In the genomic region with DNA sequence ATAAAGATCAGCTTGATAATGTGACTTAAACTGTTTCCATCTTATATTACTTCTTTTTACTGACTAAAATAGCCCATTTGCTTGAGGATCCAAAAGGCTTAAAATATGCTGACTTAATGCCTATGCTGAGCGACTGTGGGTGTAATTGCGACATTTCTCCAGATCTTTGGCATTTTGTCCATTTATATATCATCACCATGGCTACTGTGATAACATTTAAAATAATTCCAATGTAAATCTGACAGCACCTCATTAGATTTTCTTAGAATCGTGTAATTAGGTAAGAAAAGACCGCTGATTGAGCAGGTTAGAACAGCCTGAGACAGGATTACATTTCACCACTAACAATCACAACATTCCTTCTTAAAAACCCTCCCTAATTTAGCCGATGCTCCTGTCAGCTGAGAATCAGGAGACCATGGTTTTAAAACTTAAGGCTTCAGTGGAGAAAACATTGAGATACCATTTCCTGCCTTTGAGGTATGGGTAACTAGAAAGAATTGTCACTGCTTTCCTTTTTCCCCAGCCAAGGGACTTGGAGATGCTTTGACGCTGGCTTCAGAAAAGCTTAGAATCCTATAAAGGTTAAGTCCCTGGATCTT, we compare ENCODE assay signal across 15 cellular contexts.
DNase-seq lines count a peak whose midpoint lies in the region; ATAC-seq and TF ChIP-seq lines count a peak whose summit lies in the region.
"Had no signal": no experiment of that assay in that cellular context is flagged by ENCODE, and none has a peak within 500 bp of the region (broad histone marks: within the 10 kb centered on the region; RNA-seq: fewer than 3 reads in every experiment).

No MANE protein-coding gene starts in this region.

- no peaks in the 10 kb centered on the region for H3F3A ChIP-seq in GM23338 (replicated peaks; ENCODE audit: low read depth)

- H3K9me3 Mint-ChIP-seq in GM23338 = no peaks in the 10 kb centered on the region
- H3K9me3 Mint-ChIP-seq: H9 had no signal

- H2BK5ac ChIP-seq in neuronal stem cell (ENCODE audit: low read length) = no peak overlapping the region

- no peak overlapping the region for H3K4ac ChIP-seq in neuronal stem cell (ENCODE audit: low read length)

- no peak overlapping the region for H2AFZ ChIP-seq in GM23338
- peak overlapping the region; percentile 60 for H2AFZ ChIP-seq in neuronal stem cell (ENCODE audit: low read length)

- no peak overlapping the region for H4K91ac ChIP-seq in neuronal stem cell (ENCODE audit: low read depth, low read length, poor library complexity)

- no peak overlapping the region for H2AK5ac ChIP-seq in neuronal stem cell (ENCODE audit: low read depth, low read length)

- H3K18ac ChIP-seq in neuronal stem cell (ENCODE audit: low read length) = no peak overlapping the region

- no peak overlapping the region for H4K8ac ChIP-seq in neuronal stem cell (ENCODE audit: low read depth, low read length)

- H3K9ac ChIP-seq in neuronal stem cell (ENCODE audit: low read depth, low read length, poor library complexity) = no peak overlapping the region

- H3K27me3 Mint-ChIP-seq in GM23338 (ENCODE audit: insufficient read depth, low read depth, poor library complexity) = no peaks in the 10 kb centered on the region

- no peak overlapping the region for H3K4me3 ChIP-seq in GM23338
- no peak overlapping the region for H3K4me3 ChIP-seq in dorsolateral prefrontal cortex
- no peak overlapping the region for H3K4me3 ChIP-seq in neuronal stem cell (ENCODE audit: low read length in 2 of 2)
- H3K4me3 ChIP-seq: K562 had no signal

- intact Hi-C loops in dorsolateral prefrontal cortex (cut with DNase I) = no loop called here

- peaks cover 10% of the 10 kb centered on the region for H3K4me1 Mint-ChIP-seq in GM23338

- H3K9me3 ChIP-seq in neuronal stem cell (replicated peaks in 1 of 2; ENCODE audit: control insufficient read depth in 2 of 2, insufficient read depth in 1 of 2, low read depth in 1 of 2, low read length in 2 of 2) = no peaks in the 10 kb centered on the region

- no peak overlapping the region for H3K27ac ChIP-seq in GM23338 (ENCODE audit: low read depth)
- peak overlapping the region in 46 of 59 donors; percentile 3 to 76 (median 38) for H3K27ac ChIP-seq in dorsolateral prefrontal cortex
- H3K27ac ChIP-seq in neuronal stem cell (replicated peaks; ENCODE audit: low read length) = no peak overlapping the region

- TF ChIP-seq CTCF in GM23338 (conservative IDR thresholded peaks at IDR 0.05; ENCODE audit: low read depth in 2 of 2) = no peak
- no peak for TF ChIP-seq CTCF in dorsolateral prefrontal cortex (IDR thresholded peaks at IDR 0.05 in 54 of 56, conservative IDR thresholded peaks at IDR 0.05 in 2 of 56; ENCODE audit: low read depth in 1 of 56, partially characterized antibody in 56 of 56)

- no CpG with 5 or more reads among the region's 6 CpGs for WGBS in neuronal stem cell (ENCODE audit: extremely low coverage in 2 of 2, insufficient read length in 2 of 2, insufficient replicate concordance in 1 of 2), 2 donors

- H2BK15ac ChIP-seq in neuronal stem cell (ENCODE audit: low read length) = no peak overlapping the region

- H3K36me3 ChIP-seq in GM23338 (ENCODE audit: insufficient read depth) = no peaks in the 10 kb centered on the region
- no peaks in the 10 kb centered on the region for H3K36me3 ChIP-seq in neuronal stem cell (replicated peaks in 1 of 2; ENCODE audit: control insufficient read depth in 2 of 2, insufficient read depth in 2 of 2, low read length in 2 of 2)

- H3K14ac ChIP-seq in neuronal stem cell (ENCODE audit: low read length) = no peak overlapping the region

- no peak overlapping the region for H3K23ac ChIP-seq in neuronal stem cell (ENCODE audit: low read depth, low read length, poor library complexity)

- H3K4me2 ChIP-seq in GM23338 = no peak overlapping the region
- H3K4me2 ChIP-seq in neuronal stem cell (ENCODE audit: insufficient read depth, low read length, poor library complexity, severe bottlenecking) = peak overlapping the region; percentile 19

- H2BK12ac ChIP-seq in neuronal stem cell (ENCODE audit: low read length) = no peak overlapping the region

- no peak overlapping the region for H3K27ac Mint-ChIP-seq in GM23338
- H3K27ac Mint-ChIP-seq: H9 had no signal

- peak; percentile 22 for DNase-seq in GM23338 (ENCODE audit: low spot score)
- no peak for DNase-seq in dorsolateral prefrontal cortex
- DNase-seq in iris pigment epithelial cell (ENCODE audit: low read depth) = peak; percentile 23
- no peak for DNase-seq in neuronal stem cell (ENCODE audit: low spot score)
- DNase-seq in iPS-NIHi7 (ENCODE audit: extremely low spot score) = no peak
- DNase-seq in RKO (ENCODE audit: low spot score) = no peak
- DNase-seq: C1 segment of cervical spinal cord, DMS153, EL, H9, NCI-H345, Right ventricle myocardium superior had no signal

- peaks cover 7% of the 10 kb centered on the region; the same call in 1 of the 2 replicates for H3K4me1 ChIP-seq in GM23338 (ENCODE audit: insufficient read depth)
- peaks cover 0 to 6% of the 10 kb centered on the region in 2 donors for H3K4me1 ChIP-seq in neuronal stem cell (ENCODE audit: control insufficient read depth in 2 of 2, insufficient read depth in 1 of 2, low read depth in 1 of 2, low read length in 2 of 2)

- no peaks in the 10 kb centered on the region for H4K20me1 ChIP-seq in GM23338 (replicated peaks; ENCODE audit: insufficient read depth)

- H3K79me1 ChIP-seq in neuronal stem cell (ENCODE audit: low read depth, low read length) = no peaks in the 10 kb centered on the region

- H3K79me2 ChIP-seq in GM23338 (replicated peaks; ENCODE audit: insufficient read depth) = no peaks in the 10 kb centered on the region

- H3K4me3 Mint-ChIP-seq in GM23338 = no peak overlapping the region
- H3K4me3 Mint-ChIP-seq: H9 had no signal

- ATAC-seq in GM23338 (no peak), GM18861 (IDR thresholded peaks at IDR 0.05; ENCODE audit: unreplicated experiment) (no peak), GM21529 (IDR thresholded peaks at IDR 0.05; ENCODE audit: unreplicated experiment) (no peak)
- ATAC-seq: K562 had no signal

- no peaks in the 10 kb centered on the region for H3K9me2 ChIP-seq in GM23338 (ENCODE audit: insufficient read depth)

- no peaks in the 10 kb centered on the region for H3K36me3 Mint-ChIP-seq in GM23338 (ENCODE audit: low read depth)

- no peak overlapping the region for H2BK120ac ChIP-seq in neuronal stem cell (ENCODE audit: low read depth, low read length)

- H3K27me3 ChIP-seq in GM23338 (ENCODE audit: insufficient read depth) (no peaks in the 10 kb centered on the region), dorsolateral prefrontal cortex (no peaks in the 10 kb centered on the region), neuronal stem cell (ENCODE audit: control insufficient read depth in 3 of 3, insufficient read depth in 3 of 3, low read depth in 1 of 3, low read length in 3 of 3) (no peaks in the 10 kb centered on the region)

TF ChIP-seq in GM23338, 12 proteins besides CTCF, POLR2A, EP300 and RAD21 (continues in another document):
- no peak for TF ChIP-seq JUNB (IDR thresholded peaks at IDR 0.05; ENCODE audit: unreplicated experiment)
- no peak for TF ChIP-seq NANOG (IDR thresholded peaks at IDR 0.05; ENCODE audit: borderline replicate concordance)
- TF ChIP-seq CREB1 (CRISPR knock-in tag; IDR thresholded peaks at IDR 0.05; ENCODE audit: low read depth) = no peak

Comparison
In these comparisons a context has a peak if more than half of its experiments do, and no peak if none do; other contexts are left out.
1. DNase-seq: peak in GM23338 (single experiment) and iris pigment epithelial cell (single experiment); none in dorsolateral prefrontal cortex (0 of 10), neuronal stem cell (single experiment), iPS-NIHi7 (single experiment) and RKO (single experiment).
2. H3K27ac ChIP-seq: peak in dorsolateral prefrontal cortex (46 of 59); none in GM23338 (single experiment) and neuronal stem cell (single experiment).